In genomic region chr12:9782547-9783382, GRCh38 we compare ENCODE assay signal across 1 cellular context.
TF ChIP-seq lines count a peak whose summit lies in the region.

No MANE protein-coding gene starts in this region.

TF ChIP-seq in GM23338, 12 proteins besides CTCF, POLR2A, EP300 and RAD21:
- TF ChIP-seq POLR2AphosphoS5 (IDR thresholded peaks at IDR 0.05; ENCODE audit: low read depth) (no peak), CREB1 (CRISPR knock-in tag; IDR thresholded peaks at IDR 0.05; ENCODE audit: low read depth) (no peak), NANOG (IDR thresholded peaks at IDR 0.05; ENCODE audit: borderline replicate concordance) (peak; percentile 64; the same call in 1 of the 2 replicates), EZH2 (IDR thresholded peaks at IDR 0.05; ENCODE audit: low read depth, unreplicated experiment) (no peak), JUNB (IDR thresholded peaks at IDR 0.05; ENCODE audit: unreplicated experiment) (no peak), ZNF114 (CRISPR knock-in tag; IDR thresholded peaks at IDR 0.05) (no peak), EZH2phosphoT487 (IDR thresholded peaks at IDR 0.05; ENCODE audit: unreplicated experiment) (no peak), STAT1 (IDR thresholded peaks at IDR 0.05; ENCODE audit: unreplicated experiment) (no peak), ZNF331 (CRISPR knock-in tag; IDR thresholded peaks at IDR 0.05; ENCODE audit: low read depth) (no peak)
- TF ChIP-seq, protein P1, sequence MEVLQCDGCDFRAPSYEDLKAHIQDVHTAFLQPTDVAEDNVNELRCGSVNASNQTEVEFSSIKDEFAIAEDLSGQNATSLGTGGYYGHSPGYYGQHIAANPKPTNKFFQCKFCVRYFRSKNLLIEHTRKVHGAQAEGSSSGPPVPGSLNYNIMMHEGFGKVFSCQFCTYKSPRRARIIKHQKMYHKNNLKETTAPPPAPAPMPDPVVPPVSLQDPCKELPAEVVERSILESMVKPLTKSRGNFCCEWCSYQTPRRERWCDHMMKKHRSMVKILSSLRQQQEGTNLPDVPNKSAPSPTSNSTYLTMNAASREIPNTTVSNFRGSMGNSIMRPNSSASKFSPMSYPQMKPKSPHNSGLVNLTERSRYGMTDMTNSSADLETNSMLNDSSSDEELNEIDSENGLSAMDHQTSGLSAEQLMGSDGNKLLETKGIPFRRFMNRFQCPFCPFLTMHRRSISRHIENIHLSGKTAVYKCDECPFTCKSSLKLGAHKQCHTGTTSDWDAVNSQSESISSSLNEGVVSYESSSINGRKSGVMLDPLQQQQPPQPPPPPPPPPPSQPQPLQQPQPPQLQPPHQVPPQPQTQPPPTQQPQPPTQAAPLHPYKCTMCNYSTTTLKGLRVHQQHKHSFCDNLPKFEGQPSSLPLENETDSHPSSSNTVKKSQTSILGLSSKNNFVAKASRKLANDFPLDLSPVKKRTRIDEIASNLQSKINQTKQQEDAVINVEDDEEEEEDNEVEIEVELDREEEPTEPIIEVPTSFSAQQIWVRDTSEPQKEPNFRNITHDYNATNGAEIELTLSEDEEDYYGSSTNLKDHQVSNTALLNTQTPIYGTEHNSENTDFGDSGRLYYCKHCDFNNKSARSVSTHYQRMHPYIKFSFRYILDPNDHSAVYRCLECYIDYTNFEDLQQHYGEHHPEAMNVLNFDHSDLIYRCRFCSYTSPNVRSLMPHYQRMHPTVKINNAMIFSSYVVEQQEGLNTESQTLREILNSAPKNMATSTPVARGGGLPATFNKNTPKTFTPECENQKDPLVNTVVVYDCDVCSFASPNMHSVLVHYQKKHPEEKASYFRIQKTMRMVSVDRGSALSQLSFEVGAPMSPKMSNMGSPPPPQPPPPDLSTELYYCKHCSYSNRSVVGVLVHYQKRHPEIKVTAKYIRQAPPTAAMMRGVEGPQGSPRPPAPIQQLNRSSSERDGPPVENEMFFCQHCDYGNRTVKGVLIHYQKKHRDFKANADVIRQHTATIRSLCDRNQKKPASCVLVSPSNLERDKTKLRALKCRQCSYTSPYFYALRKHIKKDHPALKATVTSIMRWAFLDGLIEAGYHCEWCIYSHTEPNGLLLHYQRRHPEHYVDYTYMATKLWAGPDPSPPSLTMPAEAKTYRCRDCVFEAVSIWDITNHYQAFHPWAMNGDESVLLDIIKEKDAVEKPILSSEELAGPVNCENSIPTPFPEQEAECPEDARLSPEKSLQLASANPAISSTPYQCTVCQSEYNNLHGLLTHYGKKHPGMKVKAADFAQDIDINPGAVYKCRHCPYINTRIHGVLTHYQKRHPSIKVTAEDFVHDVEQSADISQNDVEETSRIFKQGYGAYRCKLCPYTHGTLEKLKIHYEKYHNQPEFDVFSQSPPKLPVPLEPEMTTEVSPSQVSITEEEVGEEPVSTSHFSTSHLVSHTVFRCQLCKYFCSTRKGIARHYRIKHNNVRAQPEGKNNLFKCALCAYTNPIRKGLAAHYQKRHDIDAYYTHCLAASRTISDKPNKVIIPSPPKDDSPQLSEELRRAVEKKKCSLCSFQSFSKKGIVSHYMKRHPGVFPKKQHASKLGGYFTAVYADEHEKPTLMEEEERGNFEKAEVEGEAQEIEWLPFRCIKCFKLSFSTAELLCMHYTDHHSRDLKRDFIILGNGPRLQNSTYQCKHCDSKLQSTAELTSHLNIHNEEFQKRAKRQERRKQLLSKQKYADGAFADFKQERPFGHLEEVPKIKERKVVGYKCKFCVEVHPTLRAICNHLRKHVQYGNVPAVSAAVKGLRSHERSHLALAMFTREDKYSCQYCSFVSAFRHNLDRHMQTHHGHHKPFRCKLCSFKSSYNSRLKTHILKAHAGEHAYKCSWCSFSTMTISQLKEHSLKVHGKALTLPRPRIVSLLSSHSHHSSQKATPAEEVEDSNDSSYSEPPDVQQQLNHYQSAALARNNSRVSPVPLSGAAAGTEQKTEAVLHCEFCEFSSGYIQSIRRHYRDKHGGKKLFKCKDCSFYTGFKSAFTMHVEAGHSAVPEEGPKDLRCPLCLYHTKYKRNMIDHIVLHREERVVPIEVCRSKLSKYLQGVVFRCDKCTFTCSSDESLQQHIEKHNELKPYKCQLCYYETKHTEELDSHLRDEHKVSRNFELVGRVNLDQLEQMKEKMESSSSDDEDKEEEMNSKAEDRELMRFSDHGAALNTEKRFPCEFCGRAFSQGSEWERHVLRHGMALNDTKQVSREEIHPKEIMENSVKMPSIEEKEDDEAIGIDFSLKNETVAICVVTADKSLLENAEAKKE (CRISPR knock-in tag; IDR thresholded peaks at IDR 0.05) = peak; percentile 31; the same call in 1 of the 2 replicates
- TF ChIP-seq, protein P2, sequence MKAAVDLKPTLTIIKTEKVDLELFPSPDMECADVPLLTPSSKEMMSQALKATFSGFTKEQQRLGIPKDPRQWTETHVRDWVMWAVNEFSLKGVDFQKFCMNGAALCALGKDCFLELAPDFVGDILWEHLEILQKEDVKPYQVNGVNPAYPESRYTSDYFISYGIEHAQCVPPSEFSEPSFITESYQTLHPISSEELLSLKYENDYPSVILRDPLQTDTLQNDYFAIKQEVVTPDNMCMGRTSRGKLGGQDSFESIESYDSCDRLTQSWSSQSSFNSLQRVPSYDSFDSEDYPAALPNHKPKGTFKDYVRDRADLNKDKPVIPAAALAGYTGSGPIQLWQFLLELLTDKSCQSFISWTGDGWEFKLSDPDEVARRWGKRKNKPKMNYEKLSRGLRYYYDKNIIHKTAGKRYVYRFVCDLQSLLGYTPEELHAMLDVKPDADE (IDR thresholded peaks at IDR 0.05) = 0 out of 2 replicates have a peak, but pooled peaks have one; percentile 28
- TF ChIP-seq, protein P3, sequence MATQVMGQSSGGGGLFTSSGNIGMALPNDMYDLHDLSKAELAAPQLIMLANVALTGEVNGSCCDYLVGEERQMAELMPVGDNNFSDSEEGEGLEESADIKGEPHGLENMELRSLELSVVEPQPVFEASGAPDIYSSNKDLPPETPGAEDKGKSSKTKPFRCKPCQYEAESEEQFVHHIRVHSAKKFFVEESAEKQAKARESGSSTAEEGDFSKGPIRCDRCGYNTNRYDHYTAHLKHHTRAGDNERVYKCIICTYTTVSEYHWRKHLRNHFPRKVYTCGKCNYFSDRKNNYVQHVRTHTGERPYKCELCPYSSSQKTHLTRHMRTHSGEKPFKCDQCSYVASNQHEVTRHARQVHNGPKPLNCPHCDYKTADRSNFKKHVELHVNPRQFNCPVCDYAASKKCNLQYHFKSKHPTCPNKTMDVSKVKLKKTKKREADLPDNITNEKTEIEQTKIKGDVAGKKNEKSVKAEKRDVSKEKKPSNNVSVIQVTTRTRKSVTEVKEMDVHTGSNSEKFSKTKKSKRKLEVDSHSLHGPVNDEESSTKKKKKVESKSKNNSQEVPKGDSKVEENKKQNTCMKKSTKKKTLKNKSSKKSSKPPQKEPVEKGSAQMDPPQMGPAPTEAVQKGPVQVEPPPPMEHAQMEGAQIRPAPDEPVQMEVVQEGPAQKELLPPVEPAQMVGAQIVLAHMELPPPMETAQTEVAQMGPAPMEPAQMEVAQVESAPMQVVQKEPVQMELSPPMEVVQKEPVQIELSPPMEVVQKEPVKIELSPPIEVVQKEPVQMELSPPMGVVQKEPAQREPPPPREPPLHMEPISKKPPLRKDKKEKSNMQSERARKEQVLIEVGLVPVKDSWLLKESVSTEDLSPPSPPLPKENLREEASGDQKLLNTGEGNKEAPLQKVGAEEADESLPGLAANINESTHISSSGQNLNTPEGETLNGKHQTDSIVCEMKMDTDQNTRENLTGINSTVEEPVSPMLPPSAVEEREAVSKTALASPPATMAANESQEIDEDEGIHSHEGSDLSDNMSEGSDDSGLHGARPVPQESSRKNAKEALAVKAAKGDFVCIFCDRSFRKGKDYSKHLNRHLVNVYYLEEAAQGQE (IDR thresholded peaks at IDR 0.05; ENCODE audit: unreplicated experiment) = no peak
